1 cellular context compared by ENCODE assay signal in the genomic region with DNA sequence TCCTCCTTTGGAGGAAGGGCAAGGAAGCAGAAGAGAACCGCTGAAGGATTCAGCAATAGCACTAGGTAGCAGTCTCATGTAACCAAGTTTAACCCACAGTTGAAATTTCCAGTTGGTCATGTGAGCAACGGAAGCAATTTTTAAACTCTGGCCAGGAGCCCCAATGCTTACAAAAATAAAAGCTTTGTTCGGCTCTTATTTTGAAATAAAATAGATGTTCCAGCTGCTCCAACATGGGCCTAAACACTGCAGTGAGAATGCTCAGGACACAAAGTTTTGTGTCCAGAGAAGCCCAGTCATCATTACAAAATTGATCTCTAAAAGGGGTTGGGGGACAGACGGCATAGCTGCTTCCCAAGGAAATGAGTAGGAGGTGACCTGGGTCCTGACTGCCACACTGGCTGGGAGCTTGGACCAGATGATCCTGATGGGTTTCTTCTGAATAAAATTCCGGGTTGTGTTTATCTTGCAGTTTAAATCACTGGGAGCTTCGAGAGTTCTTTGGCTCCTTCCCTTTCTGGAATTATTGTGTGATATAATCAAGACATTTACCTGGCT.
TF ChIP-seq lines count a peak whose summit lies in the region.

No MANE protein-coding gene starts in this region.

TF ChIP-seq in GM12878, 131 proteins besides CTCF, POLR2A, EP300 and RAD21 (continued from another document):
- TF ChIP-seq, protein P1, sequence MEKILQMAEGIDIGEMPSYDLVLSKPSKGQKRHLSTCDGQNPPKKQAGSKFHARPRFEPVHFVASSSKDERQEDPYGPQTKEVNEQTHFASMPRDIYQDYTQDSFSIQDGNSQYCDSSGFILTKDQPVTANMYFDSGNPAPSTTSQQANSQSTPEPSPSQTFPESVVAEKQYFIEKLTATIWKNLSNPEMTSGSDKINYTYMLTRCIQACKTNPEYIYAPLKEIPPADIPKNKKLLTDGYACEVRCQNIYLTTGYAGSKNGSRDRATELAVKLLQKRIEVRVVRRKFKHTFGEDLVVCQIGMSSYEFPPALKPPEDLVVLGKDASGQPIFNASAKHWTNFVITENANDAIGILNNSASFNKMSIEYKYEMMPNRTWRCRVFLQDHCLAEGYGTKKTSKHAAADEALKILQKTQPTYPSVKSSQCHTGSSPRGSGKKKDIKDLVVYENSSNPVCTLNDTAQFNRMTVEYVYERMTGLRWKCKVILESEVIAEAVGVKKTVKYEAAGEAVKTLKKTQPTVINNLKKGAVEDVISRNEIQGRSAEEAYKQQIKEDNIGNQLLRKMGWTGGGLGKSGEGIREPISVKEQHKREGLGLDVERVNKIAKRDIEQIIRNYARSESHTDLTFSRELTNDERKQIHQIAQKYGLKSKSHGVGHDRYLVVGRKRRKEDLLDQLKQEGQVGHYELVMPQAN (conservative IDR thresholded peaks at IDR 0.05), result no peak
- TF ChIP-seq, protein P2, sequence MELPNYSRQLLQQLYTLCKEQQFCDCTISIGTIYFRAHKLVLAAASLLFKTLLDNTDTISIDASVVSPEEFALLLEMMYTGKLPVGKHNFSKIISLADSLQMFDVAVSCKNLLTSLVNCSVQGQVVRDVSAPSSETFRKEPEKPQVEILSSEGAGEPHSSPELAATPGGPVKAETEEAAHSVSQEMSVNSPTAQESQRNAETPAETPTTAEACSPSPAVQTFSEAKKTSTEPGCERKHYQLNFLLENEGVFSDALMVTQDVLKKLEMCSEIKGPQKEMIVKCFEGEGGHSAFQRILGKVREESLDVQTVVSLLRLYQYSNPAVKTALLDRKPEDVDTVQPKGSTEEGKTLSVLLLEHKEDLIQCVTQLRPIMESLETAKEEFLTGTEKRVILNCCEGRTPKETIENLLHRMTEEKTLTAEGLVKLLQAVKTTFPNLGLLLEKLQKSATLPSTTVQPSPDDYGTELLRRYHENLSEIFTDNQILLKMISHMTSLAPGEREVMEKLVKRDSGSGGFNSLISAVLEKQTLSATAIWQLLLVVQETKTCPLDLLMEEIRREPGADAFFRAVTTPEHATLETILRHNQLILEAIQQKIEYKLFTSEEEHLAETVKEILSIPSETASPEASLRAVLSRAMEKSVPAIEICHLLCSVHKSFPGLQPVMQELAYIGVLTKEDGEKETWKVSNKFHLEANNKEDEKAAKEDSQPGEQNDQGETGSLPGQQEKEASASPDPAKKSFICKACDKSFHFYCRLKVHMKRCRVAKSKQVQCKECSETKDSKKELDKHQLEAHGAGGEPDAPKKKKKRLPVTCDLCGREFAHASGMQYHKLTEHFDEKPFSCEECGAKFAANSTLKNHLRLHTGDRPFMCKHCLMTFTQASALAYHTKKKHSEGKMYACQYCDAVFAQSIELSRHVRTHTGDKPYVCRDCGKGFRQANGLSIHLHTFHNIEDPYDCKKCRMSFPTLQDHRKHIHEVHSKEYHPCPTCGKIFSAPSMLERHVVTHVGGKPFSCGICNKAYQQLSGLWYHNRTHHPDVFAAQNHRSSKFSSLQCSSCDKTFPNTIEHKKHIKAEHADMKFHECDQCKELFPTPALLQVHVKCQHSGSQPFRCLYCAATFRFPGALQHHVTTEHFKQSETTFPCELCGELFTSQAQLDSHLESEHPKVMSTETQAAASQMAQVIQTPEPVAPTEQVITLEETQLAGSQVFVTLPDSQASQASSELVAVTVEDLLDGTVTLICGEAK (IDR thresholded peaks at IDR 0.05; ENCODE audit: borderline replicate concordance), result no peak
- TF ChIP-seq TAF1 (IDR thresholded peaks at IDR 0.05; ENCODE audit: borderline replicate concordance, low read depth, low read length) (no peak), MTA2 (IDR thresholded peaks at IDR 0.05; ENCODE audit: low read depth) (no peak), RAD51 (IDR thresholded peaks at IDR 0.05) (peak; percentile 74), BHLHE40 (IDR thresholded peaks at IDR 0.05; ENCODE audit: borderline replicate concordance in 1 of 2, low read depth in 2 of 2, low read length in 1 of 2) (peak; percentile 71 to 73; a peak in 3 of 4 replicates), MTA3 (IDR thresholded peaks at IDR 0.05; ENCODE audit: borderline replicate concordance, low read length) (0 out of 2 replicates have a peak, but pooled peaks have one; percentile 6)
- TF ChIP-seq, protein P3, sequence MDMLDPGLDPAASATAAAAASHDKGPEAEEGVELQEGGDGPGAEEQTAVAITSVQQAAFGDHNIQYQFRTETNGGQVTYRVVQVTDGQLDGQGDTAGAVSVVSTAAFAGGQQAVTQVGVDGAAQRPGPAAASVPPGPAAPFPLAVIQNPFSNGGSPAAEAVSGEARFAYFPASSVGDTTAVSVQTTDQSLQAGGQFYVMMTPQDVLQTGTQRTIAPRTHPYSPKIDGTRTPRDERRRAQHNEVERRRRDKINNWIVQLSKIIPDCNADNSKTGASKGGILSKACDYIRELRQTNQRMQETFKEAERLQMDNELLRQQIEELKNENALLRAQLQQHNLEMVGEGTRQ (IDR thresholded peaks at IDR 0.05; ENCODE audit: borderline replicate concordance, low read depth, low read length), result peak; percentile 34; the same call in 1 of the 2 replicates
- TF ChIP-seq, protein P4, sequence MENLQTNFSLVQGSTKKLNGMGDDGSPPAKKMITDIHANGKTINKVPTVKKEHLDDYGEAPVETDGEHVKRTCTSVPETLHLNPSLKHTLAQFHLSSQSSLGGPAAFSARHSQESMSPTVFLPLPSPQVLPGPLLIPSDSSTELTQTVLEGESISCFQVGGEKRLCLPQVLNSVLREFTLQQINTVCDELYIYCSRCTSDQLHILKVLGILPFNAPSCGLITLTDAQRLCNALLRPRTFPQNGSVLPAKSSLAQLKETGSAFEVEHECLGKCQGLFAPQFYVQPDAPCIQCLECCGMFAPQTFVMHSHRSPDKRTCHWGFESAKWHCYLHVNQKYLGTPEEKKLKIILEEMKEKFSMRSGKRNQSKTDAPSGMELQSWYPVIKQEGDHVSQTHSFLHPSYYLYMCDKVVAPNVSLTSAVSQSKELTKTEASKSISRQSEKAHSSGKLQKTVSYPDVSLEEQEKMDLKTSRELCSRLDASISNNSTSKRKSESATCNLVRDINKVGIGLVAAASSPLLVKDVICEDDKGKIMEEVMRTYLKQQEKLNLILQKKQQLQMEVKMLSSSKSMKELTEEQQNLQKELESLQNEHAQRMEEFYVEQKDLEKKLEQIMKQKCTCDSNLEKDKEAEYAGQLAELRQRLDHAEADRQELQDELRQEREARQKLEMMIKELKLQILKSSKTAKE (IDR thresholded peaks at IDR 0.05; ENCODE audit: low read depth, poor library complexity, severe bottlenecking), result peak; percentile 2
- TF ChIP-seq, protein P5, sequence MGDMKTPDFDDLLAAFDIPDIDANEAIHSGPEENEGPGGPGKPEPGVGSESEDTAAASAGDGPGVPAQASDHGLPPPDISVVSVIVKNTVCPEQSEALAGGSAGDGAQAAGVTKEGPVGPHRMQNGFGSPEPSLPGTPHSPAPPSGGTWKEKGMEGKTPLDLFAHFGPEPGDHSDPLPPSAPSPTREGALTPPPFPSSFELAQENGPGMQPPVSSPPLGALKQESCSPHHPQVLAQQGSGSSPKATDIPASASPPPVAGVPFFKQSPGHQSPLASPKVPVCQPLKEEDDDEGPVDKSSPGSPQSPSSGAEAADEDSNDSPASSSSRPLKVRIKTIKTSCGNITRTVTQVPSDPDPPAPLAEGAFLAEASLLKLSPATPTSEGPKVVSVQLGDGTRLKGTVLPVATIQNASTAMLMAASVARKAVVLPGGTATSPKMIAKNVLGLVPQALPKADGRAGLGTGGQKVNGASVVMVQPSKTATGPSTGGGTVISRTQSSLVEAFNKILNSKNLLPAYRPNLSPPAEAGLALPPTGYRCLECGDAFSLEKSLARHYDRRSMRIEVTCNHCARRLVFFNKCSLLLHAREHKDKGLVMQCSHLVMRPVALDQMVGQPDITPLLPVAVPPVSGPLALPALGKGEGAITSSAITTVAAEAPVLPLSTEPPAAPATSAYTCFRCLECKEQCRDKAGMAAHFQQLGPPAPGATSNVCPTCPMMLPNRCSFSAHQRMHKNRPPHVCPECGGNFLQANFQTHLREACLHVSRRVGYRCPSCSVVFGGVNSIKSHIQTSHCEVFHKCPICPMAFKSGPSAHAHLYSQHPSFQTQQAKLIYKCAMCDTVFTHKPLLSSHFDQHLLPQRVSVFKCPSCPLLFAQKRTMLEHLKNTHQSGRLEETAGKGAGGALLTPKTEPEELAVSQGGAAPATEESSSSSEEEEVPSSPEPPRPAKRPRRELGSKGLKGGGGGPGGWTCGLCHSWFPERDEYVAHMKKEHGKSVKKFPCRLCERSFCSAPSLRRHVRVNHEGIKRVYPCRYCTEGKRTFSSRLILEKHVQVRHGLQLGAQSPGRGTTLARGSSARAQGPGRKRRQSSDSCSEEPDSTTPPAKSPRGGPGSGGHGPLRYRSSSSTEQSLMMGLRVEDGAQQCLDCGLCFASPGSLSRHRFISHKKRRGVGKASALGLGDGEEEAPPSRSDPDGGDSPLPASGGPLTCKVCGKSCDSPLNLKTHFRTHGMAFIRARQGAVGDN (IDR thresholded peaks at IDR 0.05), result 0 out of 2 replicates have a peak, but pooled peaks have one; percentile 34
- TF ChIP-seq, protein P6, sequence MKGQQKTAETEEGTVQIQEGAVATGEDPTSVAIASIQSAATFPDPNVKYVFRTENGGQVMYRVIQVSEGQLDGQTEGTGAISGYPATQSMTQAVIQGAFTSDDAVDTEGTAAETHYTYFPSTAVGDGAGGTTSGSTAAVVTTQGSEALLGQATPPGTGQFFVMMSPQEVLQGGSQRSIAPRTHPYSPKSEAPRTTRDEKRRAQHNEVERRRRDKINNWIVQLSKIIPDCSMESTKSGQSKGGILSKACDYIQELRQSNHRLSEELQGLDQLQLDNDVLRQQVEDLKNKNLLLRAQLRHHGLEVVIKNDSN (IDR thresholded peaks at IDR 0.05; ENCODE audit: borderline replicate concordance, extremely low read length, insufficient read depth, low read depth, low read length), result no peak
TF ChIP-seq in GM12878: peak in this region for 8.
